In the genomic region with DNA sequence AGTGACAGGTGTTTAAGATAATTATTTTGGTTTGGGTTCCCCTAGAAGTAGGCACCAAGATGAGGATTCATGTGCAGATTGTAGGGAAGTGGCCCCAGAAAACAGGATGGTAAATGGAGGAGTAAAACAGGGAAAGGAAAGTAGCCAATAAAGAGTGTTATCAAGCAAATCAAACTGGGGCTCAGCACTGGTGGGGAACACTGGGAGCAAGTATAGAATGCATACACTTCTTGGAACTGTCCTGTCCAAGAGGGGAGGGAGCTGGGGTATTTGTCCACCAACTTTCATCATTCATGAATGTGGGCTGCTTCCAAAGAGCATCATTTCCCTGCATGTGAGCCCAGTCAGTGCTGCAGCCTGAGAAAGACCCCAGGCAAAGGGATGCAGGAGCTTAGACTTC, we compare ENCODE assay signal across 9 cellular contexts.
"Had no signal": no experiment of that assay in that cellular context is flagged by ENCODE, and none has a peak within 500 bp of the region (broad histone marks: within the 10 kb centered on the region; RNA-seq: fewer than 3 reads in every experiment).

No MANE protein-coding gene starts in this region.

- H3K4me1 ChIP-seq: HAP-1 had no signal

- H3K27ac Mint-ChIP-seq: GM23338, H9, HFFc6 had no signal

- H3K36me3 ChIP-seq: HAP-1 had no signal

- H3K27ac ChIP-seq: GM23248 had no signal

- H3K4me3 Mint-ChIP-seq: GM23338, H9, HFFc6 had no signal

- H3K9me3 Mint-ChIP-seq: H9, HFFc6 had no signal

- H3K4me2 ChIP-seq: GM23338 had no signal

- DNase-seq: GM23248, GOT3, H7, H9, HCEC 1CT, HFFc6 had no signal

- H3K9me3 ChIP-seq: HAP-1 had no signal

- ATAC-seq: GM23338, HCT116 had no signal

- H3K4me1 Mint-ChIP-seq: GM23338 had no signal

- H2AFZ ChIP-seq: GM23248, GM23338 had no signal

- H3K4me3 ChIP-seq: GM23248, GM23338, HAP-1 had no signal

- H3K9ac ChIP-seq: GM23248 had no signal
